In the genomic region with DNA sequence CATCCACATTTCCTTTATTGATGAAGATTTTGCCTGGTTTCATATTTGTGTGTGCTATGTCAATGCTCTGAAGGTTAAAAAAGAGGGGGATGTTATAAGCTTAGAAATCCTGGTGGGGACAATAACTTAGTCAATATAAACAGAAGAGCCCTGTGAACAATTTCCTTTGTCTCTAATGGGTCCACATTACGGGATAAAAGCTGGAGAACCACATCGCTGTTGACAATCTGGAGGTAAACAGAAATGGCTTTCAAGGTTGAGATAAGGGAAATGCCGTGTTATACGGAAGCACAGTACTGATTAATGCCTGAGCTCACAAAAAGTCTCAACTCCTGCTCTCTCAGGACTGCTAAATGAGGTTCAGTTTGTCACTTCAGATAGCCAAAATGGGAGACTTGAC, we compare ENCODE assay signal across 17 cellular contexts.
"Had no signal": no experiment of that assay in that cellular context is flagged by ENCODE, and none has a peak within 500 bp of the region (broad histone marks: within the 10 kb centered on the region; RNA-seq: fewer than 3 reads in every experiment).

No MANE protein-coding gene starts in this region.

- H3K9me3 Mint-ChIP-seq: activated T-helper 17 cell treated with anti-CD3 and anti-CD28 coated beads, Interleukin-2, amount 50 U/mL, for 72 hours; effector memory CD8-positive, alpha-beta T cell; stimulated activated memory B cell treated with anti-CD40 and anti-IgM and Interleukin-4, amounts not matched to agents 10 μg/mL and 1 μg/mL and 100 μg/mL, for 72 hours had no signal

- H3K4me1 Mint-ChIP-seq: activated T-helper 17 cell treated with anti-CD3 and anti-CD28 coated beads, Interleukin-2, amount 50 U/mL, for 72 hours had no signal

- H3K27ac Mint-ChIP-seq: activated T-helper 17 cell treated with anti-CD3 and anti-CD28 coated beads, Interleukin-2, amount 50 U/mL, for 72 hours; effector memory CD8-positive, alpha-beta T cell; stimulated activated memory B cell treated with anti-CD40 and anti-IgM and Interleukin-4, amounts not matched to agents 10 μg/mL and 1 μg/mL and 100 μg/mL, for 72 hours; T-helper 17 cell had no signal

- FAIRE-seq: bronchial epithelial cell had no signal

- DNase-seq: activated naive CD4-positive, alpha-beta T cell treated with Interleukin-2 at 50 U/mL for 16 hours; activated T-cell treated with anti-CD3 and anti-CD28 coated beads for 4 hours; dermis blood vessel endothelial cell; effector memory CD8-positive, alpha-beta T cell; gastrocnemius medialis; heart left ventricle; midbrain; ovary; stimulated activated CD4-positive, alpha-beta T cell treated with anti-CD3 and anti-CD28 coated beads, Interleukin-2, amount 100 ng/mL, for 48 hours; T-helper 17 cell had no signal

- ATAC-seq: activated CD4-positive, CD25-positive, alpha-beta regulatory T cell treated with anti-CD3 and anti-CD28 coated beads, Interleukin-2, amount 50 U/mL, for 24 hours; activated T-helper 17 cell treated with anti-CD3 and anti-CD28 coated beads, Interleukin-2, amount 50 U/mL, for 72 hours; effector memory CD8-positive, alpha-beta T cell; gastrocnemius medialis; heart left ventricle; stimulated activated memory B cell treated with anti-CD40 and anti-IgM and Interleukin-4, amounts not matched to agents 10 μg/mL and 1 μg/mL and 100 μg/mL, for 72 hours; T-helper 17 cell had no signal

- H3K4me3 Mint-ChIP-seq: activated T-helper 17 cell treated with anti-CD3 and anti-CD28 coated beads, Interleukin-2, amount 50 U/mL, for 72 hours; effector memory CD8-positive, alpha-beta T cell; stimulated activated memory B cell treated with anti-CD40 and anti-IgM and Interleukin-4, amounts not matched to agents 10 μg/mL and 1 μg/mL and 100 μg/mL, for 72 hours; T-helper 17 cell had no signal

- H3K27me3 ChIP-seq: ascending aorta, gastrocnemius medialis, ovary, tibial nerve had no signal

- H3K27ac ChIP-seq: ascending aorta, gastrocnemius medialis, heart left ventricle, ovary, tibial nerve had no signal

- H3K36me3 ChIP-seq: ascending aorta, gastrocnemius medialis, heart left ventricle, ovary, tibial nerve had no signal

- H3K4me3 ChIP-seq: ascending aorta, gastrocnemius medialis, heart left ventricle, lung, ovary, tibial nerve had no signal

- H3K4me1 ChIP-seq: ascending aorta, gastrocnemius medialis, heart left ventricle, tibial nerve had no signal

- H3K9me3 ChIP-seq: ascending aorta, gastrocnemius medialis, heart left ventricle, ovary, tibial nerve had no signal

- H3K36me3 Mint-ChIP-seq: stimulated activated memory B cell treated with anti-CD40 and anti-IgM and Interleukin-4, amounts not matched to agents 10 μg/mL and 1 μg/mL and 100 μg/mL, for 72 hours had no signal
